ENCODE assay signal across 20 cellular contexts in genomic region chrX:3443186-3443585, GRCh38.
"Had no signal": no experiment of that assay in that cellular context is flagged by ENCODE, and none has a peak within 500 bp of the region (broad histone marks: within the 10 kb centered on the region; RNA-seq: fewer than 3 reads in every experiment).

No MANE protein-coding gene starts in this region.

- H3K9me3 ChIP-seq: right lobe of liver, spleen, thoracic aorta, upper lobe of left lung had no signal

- H3K4me3 Mint-ChIP-seq: activated B cell treated with CpG ODN at 0.5 μM for 24 hours; activated CD4-positive, alpha-beta memory T cell treated with anti-CD3 and anti-CD28 coated beads for 36 hours; activated naive CD8-positive, alpha-beta T cell; mesothelial cell of epicardium; neural crest cell; stimulated activated memory B cell treated with anti-CD40 and anti-IgM and Interleukin-4, amounts not matched to agents 10 μg/mL and 1 μg/mL and 100 μg/mL, for 72 hours; T-cell had no signal

- H3K4me3 ChIP-seq: cardiac muscle cell, lung, right lobe of liver, spleen, thoracic aorta, upper lobe of left lung had no signal

- H3K36me3 Mint-ChIP-seq: activated CD4-positive, alpha-beta memory T cell treated with anti-CD3 and anti-CD28 coated beads for 36 hours; activated naive CD8-positive, alpha-beta T cell; stimulated activated memory B cell treated with anti-CD40 and anti-IgM and Interleukin-4, amounts not matched to agents 10 μg/mL and 1 μg/mL and 100 μg/mL, for 72 hours; T-cell had no signal

- H3K4me1 Mint-ChIP-seq: activated B cell treated with CpG ODN at 0.5 μM for 24 hours; neural crest cell; stimulated activated memory B cell treated with anti-CD40 and anti-IgM and Interleukin-4, amounts not matched to agents 10 μg/mL and 1 μg/mL and 100 μg/mL, for 72 hours; T-cell had no signal

- ATAC-seq: right lobe of liver; stimulated activated memory B cell treated with anti-CD40 and anti-IgM and Interleukin-4, amounts not matched to agents 10 μg/mL and 1 μg/mL and 100 μg/mL, for 72 hours; T-cell had no signal

- H3K36me3 ChIP-seq: cardiac muscle cell, right lobe of liver, spleen, thoracic aorta, upper lobe of left lung had no signal

- H3K4me1 ChIP-seq: right lobe of liver, spleen, upper lobe of left lung had no signal

- DNase-seq: activated B cell treated with CpG ODN at 0.5 μM for 24 hours; activated CD4-positive, alpha-beta memory T cell treated with anti-CD3 and anti-CD28 coated beads for 36 hours; activated CD4-positive, alpha-beta T cell treated with anti-CD3 and anti-CD28 coated beads for 4 hours; activated T-cell treated with anti-CD3 and anti-CD28 coated beads for 4 hours; amniotic stem cell; foreskin fibroblast; hippocampal formation; right lobe of liver; spleen; stimulated activated CD4-positive, alpha-beta T cell treated with anti-CD3 and anti-CD28 coated beads, Interleukin-4, amount 100 ng/mL, for 4 hours; T-cell; upper lobe of left lung had no signal

- H3K9me3 Mint-ChIP-seq: activated B cell treated with CpG ODN at 0.5 μM for 24 hours; activated CD4-positive, alpha-beta memory T cell treated with anti-CD3 and anti-CD28 coated beads for 36 hours; stimulated activated memory B cell treated with anti-CD40 and anti-IgM and Interleukin-4, amounts not matched to agents 10 μg/mL and 1 μg/mL and 100 μg/mL, for 72 hours had no signal

- H3K27me3 ChIP-seq: right lobe of liver, spleen, upper lobe of left lung had no signal

- H3K27me3 Mint-ChIP-seq: activated B cell treated with CpG ODN at 0.5 μM for 24 hours; activated naive CD8-positive, alpha-beta T cell; progenitor cell of endocrine pancreas; stimulated activated memory B cell treated with anti-CD40 and anti-IgM and Interleukin-4, amounts not matched to agents 10 μg/mL and 1 μg/mL and 100 μg/mL, for 72 hours had no signal

- H3K27ac ChIP-seq: cardiac muscle cell, right lobe of liver, spleen, thoracic aorta, upper lobe of left lung had no signal

- H3K27ac Mint-ChIP-seq: activated B cell treated with CpG ODN at 0.5 μM for 24 hours; activated CD4-positive, alpha-beta memory T cell treated with anti-CD3 and anti-CD28 coated beads for 36 hours; activated naive CD8-positive, alpha-beta T cell; mesothelial cell of epicardium; progenitor cell of endocrine pancreas; stimulated activated memory B cell treated with anti-CD40 and anti-IgM and Interleukin-4, amounts not matched to agents 10 μg/mL and 1 μg/mL and 100 μg/mL, for 72 hours; T-cell had no signal
